Comparison of ENCODE assay signal across 8 cellular contexts in the genomic region with DNA sequence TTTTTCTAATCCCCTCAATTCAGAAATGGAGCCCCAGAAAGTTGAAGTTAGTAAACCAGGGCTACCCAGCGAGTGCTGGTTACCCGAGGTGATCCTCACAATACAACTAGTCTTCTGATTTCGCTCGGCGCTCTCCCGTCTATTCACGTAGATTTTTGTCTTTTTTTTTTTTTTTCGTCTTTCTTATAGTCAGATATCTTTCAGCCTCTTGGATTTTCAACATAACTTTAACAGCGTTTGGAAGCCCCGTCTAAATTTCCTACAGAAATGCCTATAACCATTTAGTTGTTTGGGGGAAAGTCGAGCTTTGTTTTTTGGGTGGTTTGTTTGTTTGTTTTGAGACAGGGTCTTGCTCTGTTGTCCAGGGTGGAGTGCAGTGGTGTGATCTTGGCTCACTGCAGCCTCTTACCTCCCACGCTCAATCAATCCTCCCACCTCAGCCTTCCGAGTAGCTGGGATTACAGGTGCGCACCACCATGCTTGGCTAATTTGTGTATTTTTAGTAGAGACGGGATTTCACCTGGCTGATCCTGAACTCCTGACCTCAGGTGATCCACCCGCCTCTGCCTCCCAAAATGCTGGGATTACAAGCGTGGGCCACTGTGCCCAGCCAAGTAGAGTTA. TPM values are rescaled to one million over a fixed set of nuclear protein-coding genes. Genes with fewer than 3 reads are reported as not detected.
A peak's percentile ranks its signal among the peaks of the same experiment; 100 is the strongest.
DNase-seq lines count a peak whose midpoint lies in the region; ATAC-seq and TF ChIP-seq lines count a peak whose summit lies in the region.

No MANE protein-coding gene starts in this region.

- peaks cover 5 to 15% of the 10 kb centered on the region in 2 donors for H3K4me1 ChIP-seq in ascending aorta
- peaks cover 2 to 13% (median 7%) of the 10 kb centered on the region in 4 donors for H3K4me1 ChIP-seq in liver (ENCODE audit: control insufficient read depth in 4 of 4, insufficient read depth in 4 of 4, low read length in 3 of 4)
- peaks cover 11 to 16% of the 10 kb centered on the region in 2 donors for H3K4me1 ChIP-seq in thoracic aorta (ENCODE audit: control insufficient read depth in 1 of 2, low read depth in 2 of 2)

- TF ChIP-seq RAD21 in liver (IDR thresholded peaks at IDR 0.05) = no peak

- H3K27ac Mint-ChIP-seq in activated CD8-positive, alpha-beta memory T cell treated with anti-CD3 and anti-CD28 coated beads, Interleukin-2, amount 10 ng/mL, durations not matched to agents 7 days and 5 days = peak overlapping the region; percentile 89

- H3K27ac ChIP-seq in ascending aorta = peak overlapping the region; percentile 94 to 95
- H3K27ac ChIP-seq in liver (ENCODE audit: low read depth in 1 of 2, low read length in 2 of 2) = peak overlapping the region; percentile 47 to 76
- H3K27ac ChIP-seq in thoracic aorta = peak overlapping the region; percentile 93 to 96

- H3K9me3 ChIP-seq in ascending aorta = no peaks in the 10 kb centered on the region
- H3K9me3 ChIP-seq in liver (ENCODE audit: control insufficient read depth in 4 of 4, low read length in 3 of 4) = no peaks in the 10 kb centered on the region
- no peaks in the 10 kb centered on the region for H3K9me3 ChIP-seq in thoracic aorta

- H3K36me3 ChIP-seq in ascending aorta (no peaks in the 10 kb centered on the region), liver (ENCODE audit: control insufficient read depth in 4 of 4, insufficient read depth in 3 of 4, low read depth in 1 of 4, low read length in 3 of 4) (no peaks in the 10 kb centered on the region), thoracic aorta (no peaks in the 10 kb centered on the region)

- WGBS in liver = 14% methylated on average over 17 of the region's 17 CpGs

- peaks cover 13% of the 10 kb centered on the region for H3K4me1 Mint-ChIP-seq in activated CD8-positive, alpha-beta memory T cell treated with anti-CD3 and anti-CD28 coated beads, Interleukin-2, amount 10 ng/mL, durations not matched to agents 7 days and 5 days

- H3K27me3 ChIP-seq in ascending aorta = no peaks in the 10 kb centered on the region
- no peaks in the 10 kb centered on the region for H3K27me3 ChIP-seq in liver (ENCODE audit: control insufficient read depth in 4 of 4, insufficient read depth in 4 of 4, low read length in 3 of 4)
- H3K27me3 ChIP-seq in thoracic aorta (replicated peaks; ENCODE audit: insufficient read depth) = no peaks in the 10 kb centered on the region

- no peak for DNase-seq in activated CD8-positive, alpha-beta memory T cell treated with anti-CD3 and anti-CD28 coated beads, Interleukin-2, amount 10 ng/mL, durations not matched to agents 7 days and 5 days
- no peak for DNase-seq in activated CD8-positive, alpha-beta memory T cell treated with anti-CD3 and anti-CD28 coated beads, Interleukin-2, amount 50 U/mL, for 4 hours
- no peak for DNase-seq in ascending aorta (ENCODE audit: low spot score in 2 of 2)
- DNase-seq in thoracic aorta (ENCODE audit: low spot score) = no peak
- DNase-seq in NCI-H748 (lab: John Stamatoyannopoulos, UW; ENCODE audit: unreplicated experiment) = no peak
- DNase-seq in HuH-7.5 (ENCODE audit: low spot score) = no peak
- DNase-seq in islet precursor cell = no peak

- no peak for TF ChIP-seq CTCF in ascending aorta (IDR thresholded peaks at IDR 0.05)
- TF ChIP-seq CTCF in liver (IDR thresholded peaks at IDR 0.05; ENCODE audit: low read depth, low read length, missing input control) = no peak
- no peak for TF ChIP-seq CTCF in thoracic aorta (IDR thresholded peaks at IDR 0.05)

- no peaks in the 10 kb centered on the region for H3K9me3 Mint-ChIP-seq in activated CD8-positive, alpha-beta memory T cell treated with anti-CD3 and anti-CD28 coated beads, Interleukin-2, amount 10 ng/mL, durations not matched to agents 7 days and 5 days (ENCODE audit: low read depth)

- CTCF ChIA-PET in activated CD8-positive, alpha-beta memory T cell treated with anti-CD3 and anti-CD28 coated beads, Interleukin-2, amount 10 ng/mL, durations not matched to agents 7 days and 5 days (lab: Charles Lee) = interaction anchor here (0.6 to 2.3 kb wide), 9 partner anchors 10 to 281 kb away, joined by 3 to 27 read pairs (median 4); a partner anchor contains a TSS

- H3K4me3 Mint-ChIP-seq in activated CD8-positive, alpha-beta memory T cell treated with anti-CD3 and anti-CD28 coated beads, Interleukin-2, amount 10 ng/mL, durations not matched to agents 7 days and 5 days = peak overlapping the region; percentile 91

- ATAC-seq in activated CD8-positive, alpha-beta memory T cell treated with anti-CD3 and anti-CD28 coated beads, Interleukin-2, amount 10 ng/mL, durations not matched to agents 7 days and 5 days = no peak
- no peak for ATAC-seq in thoracic aorta (ENCODE audit: insufficient number of reproducible peaks, low FRiP score, low read depth)

- no peaks in the 10 kb centered on the region for H3K36me3 Mint-ChIP-seq in activated CD8-positive, alpha-beta memory T cell treated with anti-CD3 and anti-CD28 coated beads, Interleukin-2, amount 10 ng/mL, durations not matched to agents 7 days and 5 days

- H3K27me3 Mint-ChIP-seq in activated CD8-positive, alpha-beta memory T cell treated with anti-CD3 and anti-CD28 coated beads, Interleukin-2, amount 10 ng/mL, durations not matched to agents 7 days and 5 days = no peaks in the 10 kb centered on the region

- peak overlapping the region; percentile 80 to 81 for H3K4me3 ChIP-seq in ascending aorta
- H3K4me3 ChIP-seq in liver (ENCODE audit: low read depth in 1 of 3, low read length in 3 of 3) = peak overlapping the region; percentile 66 to 91 (median 76)
- peak overlapping the region; percentile 94 for H3K4me3 ChIP-seq in thoracic aorta

- intact Hi-C loops in ascending aorta (cut with DNase I) = loop anchor here (1.0 kb wide), 1 partner anchor 62 kb away; a partner anchor contains a TSS

- peak overlapping the region; percentile 37 to 93 for H3K9ac ChIP-seq in liver (ENCODE audit: low read depth in 1 of 2, low read length in 2 of 2)

TF ChIP-seq in liver, 16 proteins besides CTCF, POLR2A, EP300 and RAD21:
- TF ChIP-seq HNF4A (conservative IDR thresholded peaks at IDR 0.05) = no peak
- TF ChIP-seq RXRA (IDR thresholded peaks at IDR 0.05) = peak in 1 of 2 donors; percentile 7
- TF ChIP-seq, protein P1, sequence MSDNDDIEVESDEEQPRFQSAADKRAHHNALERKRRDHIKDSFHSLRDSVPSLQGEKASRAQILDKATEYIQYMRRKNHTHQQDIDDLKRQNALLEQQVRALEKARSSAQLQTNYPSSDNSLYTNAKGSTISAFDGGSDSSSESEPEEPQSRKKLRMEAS (IDR thresholded peaks at IDR 0.05) = no peak

RNA-seq across cellular contexts. Expression of a gene that starts 0.8 kb away (rescaled TPM):
- total RNA-seq in activated CD8-positive, alpha-beta memory T cell treated with anti-CD3 and anti-CD28 coated beads, Interleukin-2, amount 10 ng/mL, durations not matched to agents 7 days and 5 days = 10 to 100 TPM; 23.6 to 32.7 TPM
- total RNA-seq in ascending aorta (24.9 TPM), liver (10 to 100 TPM; 28.1 to 31.8 TPM), thoracic aorta (10 to 100 TPM; 51.4 to 79.9 TPM)
- 10 to 100 TPM; 11.8 to 31.8 TPM for polyA plus RNA-seq in liver

RNA-seq across cellular contexts. Expression of a gene that starts 10.9 kb away (rescaled TPM):
- total RNA-seq in activated CD8-positive, alpha-beta memory T cell treated with anti-CD3 and anti-CD28 coated beads, Interleukin-2, amount 10 ng/mL, durations not matched to agents 7 days and 5 days = under 1 TPM; 0.53 to 0.75 TPM
- total RNA-seq in ascending aorta (1.5 TPM), liver (1 to 10 TPM; 2.6 to 3.2 TPM), thoracic aorta (1 to 10 TPM in 1 of 2 donors, under 1 TPM in 1; 0.42 to 1.5 TPM)
- 1 to 10 TPM in 1 of 2 donors, under 1 TPM in 1; 0.83 to 2.9 TPM for polyA plus RNA-seq in liver
